ENCODE assay signal across 8 cellular contexts in the genomic region with DNA sequence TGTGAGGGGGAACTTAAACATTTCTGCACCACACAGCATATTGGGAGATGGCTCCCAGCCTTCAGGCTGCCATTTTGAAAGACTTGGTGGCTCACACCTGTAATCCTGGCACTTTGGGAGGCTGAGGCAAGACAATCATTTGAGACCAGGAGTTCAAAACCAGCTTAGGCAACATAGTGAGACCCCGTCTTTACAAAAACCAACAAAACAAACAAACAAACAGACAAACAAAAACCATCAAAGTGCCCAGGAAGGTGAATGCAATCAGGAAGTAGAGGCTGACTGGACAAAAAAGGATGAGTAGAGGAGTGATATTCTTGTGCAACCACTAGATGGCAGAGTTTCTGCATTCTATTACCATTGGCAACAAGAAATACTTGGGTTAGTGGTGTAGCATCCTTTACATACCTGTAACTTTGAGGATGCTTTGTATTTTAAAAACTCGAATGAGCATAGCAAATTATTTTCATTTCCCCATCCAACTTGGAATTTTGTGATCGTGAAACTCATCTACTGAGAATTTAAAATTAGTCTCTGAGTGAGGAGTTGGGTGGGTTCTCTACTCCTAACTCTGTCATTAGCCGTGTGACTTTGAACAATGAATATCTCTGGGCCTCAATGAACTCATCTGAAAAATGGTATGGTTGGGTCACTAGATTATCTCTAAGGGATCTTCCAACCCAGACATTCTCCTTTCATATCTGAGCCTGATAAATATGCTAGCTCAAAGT.
DNase-seq lines count a peak whose midpoint lies in the region; ATAC-seq, FAIRE-seq and TF ChIP-seq lines count a peak whose summit lies in the region.

No MANE protein-coding gene starts in this region.

- FAIRE-seq in frontal cortex (lab: Jason Lieb, UNC) (peak; percentile 3), pancreas (lab: Jason Lieb, UNC) (peak; percentile 75)

- 4 to 34% methylated on average over 4 of the region's 4 CpGs for WGBS in pancreas, 2 donors

- H3K27ac ChIP-seq in WERI-Rb-1 = no peak overlapping the region
- no peak overlapping the region for H3K27ac ChIP-seq in pancreas

- DNase-seq in AG08395 (ENCODE audit: low spot score) = peak; percentile 84
- peak; percentile 28 for DNase-seq in GDM1 (lab: John Stamatoyannopoulos, UW)
- peak; percentile 28 for DNase-seq in NCI-H2107 (lab: John Stamatoyannopoulos, UW)
- peak; percentile 19 for DNase-seq in WERI-Rb-1
- DNase-seq in frontal cortex (ENCODE audit: low spot score in 2 of 2) = peak; percentile 34 to 58
- peak in 3 of 6 donors; percentile 13 to 22 (median 16) for DNase-seq in pancreas
- DNase-seq in activated CD4-positive, CD25-positive, alpha-beta regulatory T cell (lab: John Stamatoyannopoulos, UW) = no peak

- no peak overlapping the region for H3K4me3 ChIP-seq in WERI-Rb-1 (ENCODE audit: low read depth, low read length)
- no peak overlapping the region for H3K4me3 ChIP-seq in pancreas

- H3K9me3 ChIP-seq in WERI-Rb-1 (ENCODE audit: severe bottlenecking) (no peaks in the 10 kb centered on the region), pancreas (no peaks in the 10 kb centered on the region)

- no peaks in the 10 kb centered on the region for H3K27me3 ChIP-seq in WERI-Rb-1 (ENCODE audit: insufficient read depth, low read depth, severe bottlenecking)
- H3K27me3 ChIP-seq in pancreas = no peaks in the 10 kb centered on the region

- no peaks in the 10 kb centered on the region for H3K36me3 ChIP-seq in WERI-Rb-1
- H3K36me3 ChIP-seq in pancreas = no peaks in the 10 kb centered on the region

- intact Hi-C loops in pancreas (cut with DNase I) = loop anchor here in 2 of 3 donors (5.0 to 10.0 kb wide), 4 partner anchors 120 to 552 kb away; no protein-coding TSS in a partner anchor

- peak; percentile 70 for TF ChIP-seq CTCF in WERI-Rb-1 (IDR thresholded peaks at IDR 0.05; ENCODE audit: low read depth, low read length)
- TF ChIP-seq CTCF in pancreas (IDR thresholded peaks at IDR 0.05) = peak; percentile 51 to 83 (median 56)

- H3K4me1 ChIP-seq in pancreas = peaks cover 0 to 7% (median 0%) of the 10 kb centered on the region in 3 donors

- ATAC-seq in HG02763 (IDR thresholded peaks at IDR 0.05; ENCODE audit: unreplicated experiment) = peak; percentile 62
- peak; percentile 78 to 91 (median 88) for ATAC-seq in pancreas

Comparison
In these comparisons a context has a peak if more than half of its experiments do, and no peak if none do; other contexts are left out.
1. DNase-seq: peak in AG08395 (single experiment), GDM1 (single experiment), NCI-H2107 (single experiment), WERI-Rb-1 (single experiment) and frontal cortex (2 of 2); none in activated CD4-positive, CD25-positive, alpha-beta regulatory T cell (0 of 4).